Comparison of ENCODE assay signal across 1 cellular context in the genomic region with DNA sequence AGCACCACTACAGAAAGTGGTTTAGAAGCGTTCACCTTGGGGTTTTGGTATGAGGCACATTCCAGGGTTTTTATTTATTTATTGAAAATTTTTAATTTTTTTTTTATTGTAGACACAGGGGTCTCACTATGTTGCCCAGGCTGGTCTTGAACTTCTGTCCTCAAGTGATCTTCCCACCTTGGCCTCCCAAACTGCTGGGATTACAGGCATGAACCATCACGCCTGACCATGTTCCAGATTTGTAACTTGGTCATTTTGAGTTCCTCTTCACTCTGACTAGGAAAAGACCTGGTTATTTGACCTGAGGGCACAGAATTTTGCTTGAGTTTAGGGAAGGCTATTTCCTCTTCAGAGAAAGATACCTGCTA.
TF ChIP-seq lines count a peak whose summit lies in the region.

No MANE protein-coding gene starts in this region.

TF ChIP-seq in GM12891, 5 proteins besides CTCF, POLR2A, EP300 and RAD21 (continued from another document):
- TF ChIP-seq SPI1 (IDR thresholded peaks at IDR 0.05; ENCODE audit: low read depth, low read length), result no peak
- no peak for TF ChIP-seq POLR2AphosphoS5 (IDR thresholded peaks at IDR 0.05; ENCODE audit: low read depth, low read length)
- TF ChIP-seq POU2F2 (IDR thresholded peaks at IDR 0.05; ENCODE audit: low read depth, low read length), result no peak
